In the genomic region with DNA sequence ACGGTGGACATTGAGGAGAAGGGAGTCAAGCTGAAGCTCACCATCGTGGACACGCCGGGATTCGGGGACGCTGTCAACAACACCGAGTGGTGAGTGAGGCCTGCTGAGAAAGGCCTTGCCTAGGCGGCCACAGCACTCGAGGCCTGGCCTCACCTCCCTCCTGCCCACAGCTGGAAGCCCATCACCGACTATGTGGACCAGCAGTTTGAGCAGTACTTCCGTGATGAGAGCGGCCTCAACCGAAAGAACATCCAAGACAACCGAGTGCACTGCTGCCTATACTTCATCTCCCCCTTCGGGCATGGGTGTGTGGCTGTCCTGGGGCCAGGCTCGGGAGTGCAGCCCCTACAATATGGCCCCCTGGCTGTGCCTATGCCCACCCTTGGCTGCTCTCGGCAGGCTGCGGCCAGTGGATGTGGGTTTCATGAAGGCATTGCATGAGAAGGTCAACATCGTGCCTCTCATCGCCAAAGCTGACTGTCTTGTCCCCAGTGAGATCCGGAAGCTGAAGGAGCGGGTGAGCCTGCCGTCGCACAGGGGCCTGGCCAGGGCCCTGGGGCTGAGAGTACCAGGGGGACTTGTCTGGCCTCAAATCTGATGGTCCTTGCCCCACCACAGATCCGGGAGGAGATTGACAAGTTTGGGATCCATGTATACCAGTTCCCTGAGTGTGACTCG, we compare ENCODE assay signal across 25 cellular contexts. TPM values are rescaled to one million over a fixed set of nuclear protein-coding genes. Genes with fewer than 3 reads are reported as not detected.
A peak's percentile ranks its signal among the peaks of the same experiment; 100 is the strongest.
DNase-seq lines count a peak whose midpoint lies in the region; ATAC-seq and TF ChIP-seq lines count a peak whose summit lies in the region.
"Had no signal": no experiment of that assay in that cellular context is flagged by ENCODE, and none has a peak within 500 bp of the region (broad histone marks: within the 10 kb centered on the region; RNA-seq: fewer than 3 reads in every experiment).

No MANE protein-coding gene starts in this region.

- no peaks in the 10 kb centered on the region for H3K36me3 ChIP-seq in Panc1 (ENCODE audit: control insufficient read depth, insufficient read depth, low read length)
- H3K36me3 ChIP-seq in osteoblast (ENCODE audit: insufficient read depth, low read length), result no peaks in the 10 kb centered on the region
- H3K36me3 ChIP-seq: pancreas had no signal

- H3K36me3 Mint-ChIP-seq in T-helper 2 cell treated with Interferon-gamma antibody and Interleukin-4, amounts not matched to agents 5 μg/mL and 100 μg/mL, for 36 hours (ENCODE audit: low read depth), result no peaks in the 10 kb centered on the region
- peaks cover 10% of the 10 kb centered on the region for H3K36me3 Mint-ChIP-seq in endothelial cell (ENCODE audit: low read depth, unreplicated experiment)

- peaks cover 9% of the 10 kb centered on the region for H4K20me1 ChIP-seq in osteoblast (ENCODE audit: insufficient read depth, low read length)

- H3K79me2 ChIP-seq in osteoblast (ENCODE audit: insufficient read depth, low read length), result no peaks in the 10 kb centered on the region

- POLR2A ChIA-PET in Panc1 (lab: Charles Lee), result interaction anchor here (0.5 kb wide), 1 partner anchor 80 kb away, joined by 7 read pairs; no protein-coding TSS in a partner anchor

- TSS peak; percentile 63 for BruUV-seq in Panc1 (replicated peaks; lab: Mats Ljungman, UMichigan)

- no peaks in the 10 kb centered on the region for H3K9me3 Mint-ChIP-seq in T-helper 2 cell treated with Interferon-gamma antibody and Interleukin-4, amounts not matched to agents 5 μg/mL and 100 μg/mL, for 36 hours
- H3K9me3 Mint-ChIP-seq in endothelial cell (ENCODE audit: unreplicated experiment), result no peaks in the 10 kb centered on the region
- H3K9me3 Mint-ChIP-seq: memory B cell; stimulated activated naive CD8-positive, alpha-beta T cell treated with anti-CD3 and anti-CD28 coated beads, Interleukin-15, amount 100 ng/mL, for 72 hours had no signal

- H3K4me1 ChIP-seq in Panc1 (ENCODE audit: control insufficient read depth, insufficient read depth, low read length) (0 out of 2 replicates have a peak, but pooled peaks cover 3% of the 10 kb centered on the region), osteoblast (ENCODE audit: insufficient read depth, low read length) (peaks cover 4% of the 10 kb centered on the region)

- CTCF ChIA-PET in Panc1 (lab: Charles Lee), result interaction anchor here (0.5 to 1.4 kb wide), 2 partner anchors 10 to 366 kb away, joined by 3 to 4 read pairs; no protein-coding TSS in a partner anchor

- H3K27ac ChIP-seq in Panc1 (ENCODE audit: low read length) (no peak overlapping the region), osteoblast (ENCODE audit: low read depth, low read length) (no peak overlapping the region)
- H3K27ac ChIP-seq: 22Rv1, pancreas, tibial nerve had no signal

- H3K4me3 ChIP-seq in Panc1 (ENCODE audit: low read depth in 2 of 2, low read length in 2 of 2) (no peak overlapping the region), osteoblast (ENCODE audit: insufficient read depth, low read length) (no peak overlapping the region)
- H3K4me3 ChIP-seq: pancreas, tibial nerve had no signal

- H2AFZ ChIP-seq in osteoblast (ENCODE audit: low read length), result no peak overlapping the region

- no peak for DNase-seq in T-helper 2 cell treated with Interferon-gamma antibody and Interleukin-4, amounts not matched to agents 5 μg/mL and 100 μg/mL, for 36 hours (ENCODE audit: low spot score)
- DNase-seq in T-helper 2 cell, result no peak
- no peak for DNase-seq in Panc1 (ENCODE audit: low read depth, low spot score)
- no peak for DNase-seq in endothelial cell (ENCODE audit: low spot score)
- peak; percentile 89 for DNase-seq in osteoblast (ENCODE audit: insufficient read length, low spot score, missing footprints)
- no peak for DNase-seq in HPDE6-E6E7 (ENCODE audit: extremely low spot score)
- DNase-seq in stimulated activated CD4-positive, alpha-beta T cell treated with anti-CD3 and anti-CD28 coated beads, Interleukin-15, amount 100 ng/mL, for 24 hours, result no peak
- no peak for DNase-seq in activated CD4-positive, alpha-beta T cell treated with anti-CD3 and anti-CD28 coated beads for 1 hour
- DNase-seq: activated CD4-positive, alpha-beta T cell treated with anti-CD3 and anti-CD28 coated beads for 4 hours; activated CD8-positive, alpha-beta memory T cell treated with anti-CD3 and anti-CD28 coated beads for 24 hours; activated T-cell treated with anti-CD3 and anti-CD28 coated beads, Interleukin-2, amount 50 U/mL, for 1 hour; central memory CD4-positive, alpha-beta T cell; DMS79 treated with DMSO at 0.1 percent for 48 hours; dorsolateral prefrontal cortex; HCEC 1CT; NCI-H1048; NCI-H187 treated with DMSO at 0.1 percent for 48 hours; NCI-H524 treated with DMSO at 0.1 percent for 48 hours; NK-92 treated with Interleukin-12 subunit alpha and Interleukin-12 subunit beta, amount 100 ng/mL, for 24 hours; stimulated activated naive CD8-positive, alpha-beta T cell treated with anti-CD3 and anti-CD28 coated beads, Interleukin-15, amount 100 ng/mL, for 72 hours had no signal

- peaks cover 2% of the 10 kb centered on the region for H3K4me1 Mint-ChIP-seq in T-helper 2 cell treated with Interferon-gamma antibody and Interleukin-4, amounts not matched to agents 5 μg/mL and 100 μg/mL, for 36 hours (ENCODE audit: low read depth)
- peaks cover 14% of the 10 kb centered on the region for H3K4me1 Mint-ChIP-seq in endothelial cell (ENCODE audit: unreplicated experiment)

- no peak for ATAC-seq in Panc1
- ATAC-seq: pancreas; right cardiac atrium; stimulated activated naive CD8-positive, alpha-beta T cell treated with anti-CD3 and anti-CD28 coated beads, Interleukin-15, amount 100 ng/mL, for 72 hours had no signal

- H3K27me3 ChIP-seq in Panc1 (ENCODE audit: control insufficient read depth, insufficient read depth, low read length), result no peaks in the 10 kb centered on the region
- no peaks in the 10 kb centered on the region for H3K27me3 ChIP-seq in osteoblast (ENCODE audit: insufficient read depth, low read length)
- H3K27me3 ChIP-seq: pancreas had no signal

- no peak overlapping the region for H3K4me2 ChIP-seq in osteoblast (ENCODE audit: insufficient read depth, low read length)

- H3K27me3 Mint-ChIP-seq in T-helper 2 cell treated with Interferon-gamma antibody and Interleukin-4, amounts not matched to agents 5 μg/mL and 100 μg/mL, for 36 hours (ENCODE audit: low read depth), result peaks cover 47% of the 10 kb centered on the region
- peaks cover 33% of the 10 kb centered on the region for H3K27me3 Mint-ChIP-seq in endothelial cell (ENCODE audit: unreplicated experiment)

- in situ Hi-C loops in Panc1 (cut with HindIII; ENCODE audit: low pct_unique_long_range_greater_than_20kb, low sequenced_read_pairs), result no loop called here

- H3K4me3 Mint-ChIP-seq in T-helper 2 cell treated with Interferon-gamma antibody and Interleukin-4, amounts not matched to agents 5 μg/mL and 100 μg/mL, for 36 hours, result peak overlapping the region; percentile 33
- no peak overlapping the region for H3K4me3 Mint-ChIP-seq in endothelial cell (ENCODE audit: unreplicated experiment)

- H3K9me3 ChIP-seq in Panc1 (ENCODE audit: control insufficient read depth, insufficient read depth, low read depth, low read length) (no peaks in the 10 kb centered on the region), osteoblast (ENCODE audit: low read depth, low read length) (no peaks in the 10 kb centered on the region)
- H3K9me3 ChIP-seq: pancreas, tibial nerve had no signal

- no peak overlapping the region for H3K27ac Mint-ChIP-seq in T-helper 2 cell treated with Interferon-gamma antibody and Interleukin-4, amounts not matched to agents 5 μg/mL and 100 μg/mL, for 36 hours
- peak overlapping the region; percentile 16 for H3K27ac Mint-ChIP-seq in endothelial cell (ENCODE audit: unreplicated experiment)
- H3K27ac Mint-ChIP-seq: memory B cell; stimulated activated naive CD8-positive, alpha-beta T cell treated with anti-CD3 and anti-CD28 coated beads, Interleukin-15, amount 100 ng/mL, for 72 hours had no signal

- no peak for TF ChIP-seq CTCF in Panc1 (IDR thresholded peaks at IDR 0.05)
- TF ChIP-seq CTCF in endothelial cell (IDR thresholded peaks at IDR 0.05; ENCODE audit: unreplicated experiment), result no peak
- no peak for TF ChIP-seq CTCF in osteoblast (IDR thresholded peaks at IDR 0.05; ENCODE audit: extremely low read depth, low read depth, low read length)

- intact Hi-C loops in Panc1 (cut with micrococcal nuclease; ENCODE audit: unreplicated experiment), result no loop called here

RNA-seq across cellular contexts. Expression of a gene that starts 3.0 kb away (rescaled TPM):
- 3.6 TPM for total RNA-seq in Panc1 (2021; ENCODE audit: unreplicated experiment)
- polyA plus RNA-seq in Panc1 (2012; ENCODE audit: insufficient read length), result 10.1 TPM
- total RNA-seq in endothelial cell (ENCODE audit: unreplicated experiment), result not detected
- total RNA-seq in osteoblast, result 0.88 and 1.8 TPM in 2 replicates

RNA-seq across cellular contexts. Expression of a gene that starts 6.0 kb away (rescaled TPM):
- total RNA-seq in Panc1 (2021; ENCODE audit: unreplicated experiment), result 17.2 TPM
- polyA plus RNA-seq in Panc1 (2012; ENCODE audit: insufficient read length), result 39.8 TPM
- 2.3 TPM for total RNA-seq in endothelial cell (ENCODE audit: unreplicated experiment)
- 11.2 and 14.5 TPM in 2 replicates for total RNA-seq in osteoblast

RNA-seq across cellular contexts. Expression of a gene that starts 40.3 kb away (rescaled TPM):
- 91.7 TPM for total RNA-seq in Panc1 (2021; ENCODE audit: unreplicated experiment)
- 102 TPM for polyA plus RNA-seq in Panc1 (2012; ENCODE audit: insufficient read length)
- 0.56 TPM for total RNA-seq in endothelial cell (ENCODE audit: unreplicated experiment)
- total RNA-seq in osteoblast, result under 0.01 TPM in 1 of 2 replicates, not detected in the other

Comparison
In these comparisons a context has a peak if more than half of its experiments do, and no peak if none do; other contexts are left out.
1. RNA of a gene that starts 40.3 kb away (total RNA-seq): 91.7 TPM in Panc1 (single experiment); 0.56 TPM in endothelial cell (single experiment) and under 0.01 TPM in osteoblast; every median in the first group is over 10 times any median in the second.